20 cellular contexts compared by ENCODE assay signal in genomic region chr2:200342235-200342634, GRCh38. TPM values are rescaled to one million over a fixed set of nuclear protein-coding genes. Genes with fewer than 3 reads are reported as not detected.
DNase-seq lines count a peak whose midpoint lies in the region; ATAC-seq, FAIRE-seq and TF ChIP-seq lines count a peak whose summit lies in the region.
"Had no signal": no experiment of that assay in that cellular context is flagged by ENCODE, and none has a peak within 500 bp of the region (broad histone marks: within the 10 kb centered on the region; RNA-seq: fewer than 3 reads in every experiment).

No MANE protein-coding gene starts in this region.

- 91% methylated on average over 2 of the region's 2 CpGs for WGBS in HepG2 (ENCODE audit: low lambda C conversion rate)

- TF ChIP-seq EP300 in HepG2 (IDR thresholded peaks at IDR 0.05; ENCODE audit: low read depth in 2 of 2, low read length in 2 of 2) (no peak), HepG2 (CRISPR knock-in tag; IDR thresholded peaks at IDR 0.05; ENCODE audit: borderline replicate concordance) (no peak)

- peaks cover 55% of the 10 kb centered on the region for H3K4me1 Mint-ChIP-seq in GM23338
- peaks cover 23% of the 10 kb centered on the region for H3K4me1 Mint-ChIP-seq in activated T-helper 1 cell treated with anti-CD3 and anti-CD28 coated beads, Interleukin-12 subunit alpha, Interleukin-12 subunit beta, Interleukin-2, Interleukin-4 antibody, amounts not matched to agents 30 ng/mL and 10 ng/mL and 1 ng/mL, durations not matched to agents 14 hours and 24 hours and 36 hours (ENCODE audit: low read depth)
- H3K4me1 Mint-ChIP-seq: B cell had no signal

- no peaks in the 10 kb centered on the region; the same call in 1 of the 2 replicates for H3K9me2 ChIP-seq in GM23338 (ENCODE audit: insufficient read depth)

- peaks cover 36% of the 10 kb centered on the region; the same call in 2 of the 3 replicates for H3K36me3 Mint-ChIP-seq in GM23338 (ENCODE audit: low read depth)
- H3K36me3 Mint-ChIP-seq in activated T-helper 1 cell treated with anti-CD3 and anti-CD28 coated beads, Interleukin-12 subunit alpha, Interleukin-12 subunit beta, Interleukin-2, Interleukin-4 antibody, amounts not matched to agents 30 ng/mL and 10 ng/mL and 1 ng/mL, durations not matched to agents 14 hours and 24 hours and 36 hours (ENCODE audit: low read depth) = no peaks in the 10 kb centered on the region
- H3K36me3 Mint-ChIP-seq: CD8-positive, alpha-beta T cell had no signal

- no peak for TF ChIP-seq POLR2A in HepG2 (IDR thresholded peaks at IDR 0.05; ENCODE audit: insufficient read depth in 1 of 2, low read depth in 2 of 2, low read length in 2 of 2)

- no TSS peak for BruUV-seq in HepG2 (replicated peaks; lab: Mats Ljungman, UMichigan)

- 0 out of 2 replicates have a peak, but pooled peaks cover 3% of the 10 kb centered on the region for H3F3A ChIP-seq in GM23338 (replicated peaks; ENCODE audit: low read depth)

- CTCF ChIA-PET in HepG2 (lab: Yijun Ruan, JAX; ENCODE audit: low intra/inter-chr PET ratio, low total read pairs) = no interaction called here

- peaks cover 3% of the 10 kb centered on the region; the same call in 2 of the 3 replicates for H3K9me3 Mint-ChIP-seq in GM23338
- H3K9me3 Mint-ChIP-seq in activated T-helper 1 cell treated with anti-CD3 and anti-CD28 coated beads, Interleukin-12 subunit alpha, Interleukin-12 subunit beta, Interleukin-2, Interleukin-4 antibody, amounts not matched to agents 30 ng/mL and 10 ng/mL and 1 ng/mL, durations not matched to agents 14 hours and 24 hours and 36 hours = peaks cover 6% of the 10 kb centered on the region
- H3K9me3 Mint-ChIP-seq: HFFc6 had no signal

- H2AFZ ChIP-seq in GM23338 (no peak overlapping the region), HepG2 (ENCODE audit: low read length) (no peak overlapping the region)
- H2AFZ ChIP-seq: GM23248 had no signal

- in situ Hi-C loops in HepG2 (cut with HindIII; ENCODE audit: extremely low pct_ligation_motif_present, low pct_unique_long_range_greater_than_20kb) = no loop called here

- H3K9ac ChIP-seq in HepG2 (ENCODE audit: insufficient read depth, low read depth, low read length) = no peak overlapping the region
- H3K9ac ChIP-seq: BLaER1 treated with 17β-estradiol and CSF1 and Interleukin-3, amounts not matched to agents 10 nM and 100 nM; GM23248 had no signal

- H3K27me3 Mint-ChIP-seq in GM23338 (ENCODE audit: insufficient read depth, low read depth, poor library complexity) = peaks cover 2% of the 10 kb centered on the region
- no peaks in the 10 kb centered on the region for H3K27me3 Mint-ChIP-seq in activated T-helper 1 cell treated with anti-CD3 and anti-CD28 coated beads, Interleukin-12 subunit alpha, Interleukin-12 subunit beta, Interleukin-2, Interleukin-4 antibody, amounts not matched to agents 30 ng/mL and 10 ng/mL and 1 ng/mL, durations not matched to agents 14 hours and 24 hours and 36 hours (ENCODE audit: insufficient read depth)

- H3K4me2 ChIP-seq in GM23338 = no peak overlapping the region
- no peak overlapping the region for H3K4me2 ChIP-seq in HepG2 (ENCODE audit: low read depth, low read length)
- H3K4me2 ChIP-seq: BLaER1 treated with 17β-estradiol and CSF1 and Interleukin-3, amounts not matched to agents 10 nM and 100 nM had no signal

- no peaks in the 10 kb centered on the region; the same call in 1 of the 2 replicates for H3K36me3 ChIP-seq in GM23338 (ENCODE audit: insufficient read depth)
- H3K36me3 ChIP-seq in HepG2 (replicated peaks in 1 of 2; ENCODE audit: control insufficient read depth in 1 of 2, insufficient read depth in 2 of 2, low read length in 2 of 2) = peaks cover 4 to 35% of the 10 kb centered on the region in 2 experiments

- H3K27ac Mint-ChIP-seq in GM23338 = peak overlapping the region; percentile 25; the same call in 1 of the 2 replicates
- H3K27ac Mint-ChIP-seq in activated T-helper 1 cell treated with anti-CD3 and anti-CD28 coated beads, Interleukin-12 subunit alpha, Interleukin-12 subunit beta, Interleukin-2, Interleukin-4 antibody, amounts not matched to agents 30 ng/mL and 10 ng/mL and 1 ng/mL, durations not matched to agents 14 hours and 24 hours and 36 hours = peak overlapping the region; percentile 6
- H3K27ac Mint-ChIP-seq: B cell; CD8-positive, alpha-beta T cell; HFFc6 had no signal

- peaks cover 99% of the 10 kb centered on the region for H3K79me2 ChIP-seq in GM23338 (replicated peaks; ENCODE audit: insufficient read depth)
- H3K79me2 ChIP-seq in HepG2 (ENCODE audit: insufficient read depth, low read length) = peaks cover 96% of the 10 kb centered on the region

- H3K9me3 ChIP-seq in HepG2 (ENCODE audit: low read length) = no peaks in the 10 kb centered on the region

- H3K4me3 ChIP-seq in GM23338 (no peak overlapping the region), HepG2 (replicated peaks in 1 of 3; ENCODE audit: insufficient read depth in 1 of 3, low read depth in 2 of 3, low read length in 3 of 3) (no peak overlapping the region)
- H3K4me3 ChIP-seq: BLaER1 treated with 17β-estradiol and CSF1 and Interleukin-3, amounts not matched to agents 10 nM and 100 nM; GM23248 had no signal

- intact Hi-C loops in activated T-helper 1 cell treated with anti-CD3 and anti-CD28 coated beads, Interleukin-12 subunit alpha, Interleukin-12 subunit beta, Interleukin-2, Interleukin-4 antibody, amounts not matched to agents 30 ng/mL and 10 ng/mL and 1 ng/mL, durations not matched to agents 14 hours and 24 hours and 36 hours (cut with micrococcal nuclease) = no loop called here
- intact Hi-C loops in HepG2 (cut with micrococcal nuclease; ENCODE audit: unreplicated experiment) = no loop called here

- TF ChIP-seq RAD21 in HepG2 (CRISPR knock-in tag; IDR thresholded peaks at IDR 0.05) = no peak

- POLR2A ChIA-PET in HepG2 (lab: Yijun Ruan, JAX) = interaction anchor here (1.0 kb wide), 1 partner anchor 18 kb away, joined by 3 read pairs; no protein-coding TSS in a partner anchor

- no peak for TF ChIP-seq CTCF in GM23338 (conservative IDR thresholded peaks at IDR 0.05; ENCODE audit: low read depth in 2 of 2)
- no peak for TF ChIP-seq CTCF in HepG2 (CRISPR knock-in tag; IDR thresholded peaks at IDR 0.05)
- TF ChIP-seq CTCF in D721Med (IDR thresholded peaks at IDR 0.05; ENCODE audit: insufficient read depth, missing control alignments) = no peak

- FAIRE-seq in HepG2 (lab: Jason Lieb, UNC) (no peak), D721Med (lab: Jason Lieb, UNC) (no peak)
- FAIRE-seq: HTR-8/SVneo had no signal

- no peaks in the 10 kb centered on the region for H3K27me3 ChIP-seq in GM23338 (ENCODE audit: insufficient read depth)
- H3K27me3 ChIP-seq in HepG2 (ENCODE audit: control insufficient read depth in 1 of 2, insufficient read depth in 2 of 2, low read length in 2 of 2) = no peaks in the 10 kb centered on the region
- H3K27me3 ChIP-seq: BLaER1 treated with 17β-estradiol and CSF1 and Interleukin-3, amounts not matched to agents 10 nM and 100 nM had no signal

- peaks cover 3% of the 10 kb centered on the region; the same call in 1 of the 2 replicates for H4K20me1 ChIP-seq in GM23338 (replicated peaks; ENCODE audit: insufficient read depth)
- H4K20me1 ChIP-seq in HepG2 (ENCODE audit: insufficient read depth, low read length) = peaks cover 79% of the 10 kb centered on the region

- H3K4me1 ChIP-seq in GM23338 (ENCODE audit: insufficient read depth) (peaks cover 25% of the 10 kb centered on the region), HepG2 (ENCODE audit: insufficient read depth, low read length) (peaks cover 47% of the 10 kb centered on the region)

- no peak for DNase-seq in GM23338 (ENCODE audit: low spot score)
- no peak for DNase-seq in activated T-helper 1 cell treated with anti-CD3 and anti-CD28 coated beads, Interleukin-12 subunit alpha, Interleukin-12 subunit beta, Interleukin-2, Interleukin-4 antibody, amounts not matched to agents 30 ng/mL and 10 ng/mL and 1 ng/mL, durations not matched to agents 14 hours and 24 hours and 36 hours (ENCODE audit: low spot score)
- no peak for DNase-seq in HepG2 (ENCODE audit: low spot score)
- no peak for DNase-seq in SK-N-DZ (ENCODE audit: low spot score)
- DNase-seq in germinal center (ENCODE audit: low spot score) = no peak
- no peak for DNase-seq in D721Med (ENCODE audit: insufficient read length, low spot score)
- no peak for DNase-seq in stimulated activated CD4-positive, alpha-beta T cell treated with anti-CD3 and anti-CD28 coated beads, Interleukin-1b, Interleukin-23, amount 100 ng/mL, for 48 hours
- DNase-seq: CD8-positive, alpha-beta T cell; COR-L47; DMS79 treated with DMSO at 0.1 percent for 48 hours; GF-D8; GM23248; H7; HFFc6; KG1 had no signal

- no peak overlapping the region for H3K4me3 Mint-ChIP-seq in GM23338
- no peak overlapping the region for H3K4me3 Mint-ChIP-seq in activated T-helper 1 cell treated with anti-CD3 and anti-CD28 coated beads, Interleukin-12 subunit alpha, Interleukin-12 subunit beta, Interleukin-2, Interleukin-4 antibody, amounts not matched to agents 30 ng/mL and 10 ng/mL and 1 ng/mL, durations not matched to agents 14 hours and 24 hours and 36 hours
- H3K4me3 Mint-ChIP-seq: B cell; CD8-positive, alpha-beta T cell; HFFc6 had no signal

- ATAC-seq in GM23338 (peak; percentile 55), HepG2 (peak; percentile 16; the same call in 1 of the 3 replicates)
- ATAC-seq: CD8-positive, alpha-beta T cell; HCT116 had no signal

- H3K27ac ChIP-seq in GM23338 (ENCODE audit: low read depth) (peak overlapping the region; percentile 63), HepG2 (ENCODE audit: extremely low read length, insufficient read depth, low read length) (no peak overlapping the region), temporal lobe (ENCODE audit: low read depth, low read length) (peak overlapping the region; percentile 53)
- H3K27ac ChIP-seq: BLaER1 treated with 17β-estradiol and CSF1 and Interleukin-3, amounts not matched to agents 10 nM and 100 nM; GM23248 had no signal

RNA-seq across cellular contexts. Expression of gene SPATS2L, which starts 35.7 kb away (rescaled TPM):
- 118 and 146 TPM in 2 replicates for total RNA-seq in GM23338 (2014; rRNA removed; shearing (Covaris generic))
- 154 and 263 TPM in 2 replicates for polyA plus RNA-seq in GM23338 (2016; fragmentation: Nextera tagmentation; extraction: Ambion mirVana)
- total RNA-seq in activated T-helper 1 cell treated with anti-CD3 and anti-CD28 coated beads, Interleukin-12 subunit alpha, Interleukin-12 subunit beta, Interleukin-2, Interleukin-4 antibody, amounts not matched to agents 30 ng/mL and 10 ng/mL and 1 ng/mL, durations not matched to agents 14 hours and 24 hours and 36 hours = 35.1 and 38.0 TPM in 2 replicates
- total RNA-seq in HepG2 (2016; rRNA removed; fragmentation: Illumina TruSeq; extraction: Trizol) = 154 and 165 TPM in 2 replicates
- 81.5 and 81.6 TPM in 2 replicates for total RNA-seq in HepG2 (2016; cell fraction: cytosol; rRNA removed; fragmentation: Illumina TruSeq; extraction: Trizol; ENCODE audit: low read depth)
- 151 and 153 TPM in 2 replicates for total RNA-seq in HepG2 (2016; cell fraction: insoluble cytoplasmic fraction; rRNA removed; fragmentation: Illumina TruSeq; extraction: Trizol)
- total RNA-seq in HepG2 (2016; cell fraction: membrane; rRNA removed; fragmentation: Illumina TruSeq; extraction: Trizol) = 160 and 169 TPM in 2 replicates
- total RNA-seq in HepG2 (2016; cell fraction: nucleus; rRNA removed; fragmentation: Illumina TruSeq; extraction: Trizol) = 110 and 114 TPM in 2 replicates
- polyA plus RNA-seq in HepG2 (2011; rRNA removed) = 180 and 212 TPM in 2 replicates
- 161 and 177 TPM in 2 replicates for polyA plus RNA-seq in HepG2 (2011; cell fraction: cytosol; rRNA removed)
- 71.8 and 89.4 TPM in 2 replicates for polyA plus RNA-seq in HepG2 (2011; cell fraction: nucleus; rRNA removed)
- polyA plus RNA-seq in HepG2 (2012) = 134 and 184 TPM in 2 replicates
- polyA plus RNA-seq in HepG2 (2016; cell fraction: cytosol; fragmentation: Illumina TruSeq; extraction: Trizol; ENCODE audit: low read depth) = 102 and 115 TPM in 2 replicates
- polyA plus RNA-seq in HepG2 (2016; cell fraction: insoluble cytoplasmic fraction; fragmentation: Illumina TruSeq; extraction: Trizol; ENCODE audit: low read depth) = 213 and 235 TPM in 2 replicates
- 179 and 180 TPM in 2 replicates for polyA plus RNA-seq in HepG2 (2016; cell fraction: membrane; fragmentation: Illumina TruSeq; extraction: Trizol; ENCODE audit: low read depth)
- 145 and 148 TPM in 2 replicates for polyA plus RNA-seq in HepG2 (2016; cell fraction: nucleus; fragmentation: Illumina TruSeq; extraction: Trizol; ENCODE audit: insufficient read depth, low read depth)
- polyA minus RNA-seq in HepG2 (2011; rRNA and poly(A)+ RNA removed; ENCODE audit: low replicate concordance) = 28.4 and 78.1 TPM in 2 replicates
- 121 and 126 TPM in 2 replicates for polyA minus RNA-seq in HepG2 (2011; cell fraction: cytosol; rRNA and poly(A)+ RNA removed)
- polyA minus RNA-seq in HepG2 (2011; cell fraction: nucleus; rRNA and poly(A)+ RNA removed) = 287 and 295 TPM in 2 replicates
- total RNA-seq in temporal lobe = 32.2 TPM
- polyA plus RNA-seq in SK-N-DZ (2014; cell fraction: cytosol; rRNA removed) = 13.2 and 24.2 TPM in 2 replicates
- 8.7 and 16.3 TPM in 2 replicates for polyA plus RNA-seq in SK-N-DZ (2014; cell fraction: nucleus; rRNA removed)
